In the genomic region with DNA sequence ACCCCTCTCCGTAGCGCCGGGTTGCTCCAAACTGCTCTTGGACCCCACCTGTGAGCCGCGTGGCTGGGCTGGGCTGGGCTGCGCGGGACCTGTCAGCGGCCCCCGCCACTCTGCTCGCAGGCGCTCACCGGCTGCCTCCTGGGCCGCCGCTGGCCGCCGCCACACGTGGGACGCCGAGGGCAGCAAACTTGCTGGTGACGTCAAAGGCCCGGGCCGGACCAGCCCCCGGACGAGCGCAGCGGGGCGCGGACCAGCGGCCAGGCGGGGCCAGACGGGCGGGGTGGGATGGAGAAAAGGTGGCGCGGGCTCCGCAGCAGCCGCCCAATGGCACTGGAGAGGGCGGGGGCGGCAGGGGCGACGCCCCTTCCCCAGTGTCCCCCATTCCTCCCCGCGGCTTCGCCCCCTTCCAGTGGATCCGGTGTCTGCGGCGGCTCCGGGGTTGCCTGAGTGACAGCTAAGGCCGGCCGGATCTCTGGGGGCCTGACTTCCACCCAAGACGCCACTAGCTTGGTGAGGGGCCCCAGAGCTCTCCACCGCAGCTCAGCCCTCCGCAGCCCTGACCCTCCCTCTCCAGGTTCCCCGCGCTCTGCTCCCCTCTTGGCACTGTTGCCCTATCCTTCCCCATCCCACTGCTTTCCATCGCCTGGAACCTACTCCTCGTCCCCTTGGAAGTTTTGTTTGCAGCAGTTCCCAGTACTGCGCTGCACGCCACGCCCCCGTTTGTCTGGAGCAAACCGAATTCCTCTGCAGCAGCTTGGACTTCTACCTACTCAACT, we compare ENCODE assay signal across 1 cellular context.
TF ChIP-seq lines count a peak whose summit lies in the region.

A gene (minus strand): TSS at position 154 of the 776 bp plus-strand sequence. CDS start 800 bp downstream, outside the sequence.

TF ChIP-seq in A549, 52 proteins besides CTCF, POLR2A, EP300 and RAD21 (continued from another document):
- TF ChIP-seq, protein P1, sequence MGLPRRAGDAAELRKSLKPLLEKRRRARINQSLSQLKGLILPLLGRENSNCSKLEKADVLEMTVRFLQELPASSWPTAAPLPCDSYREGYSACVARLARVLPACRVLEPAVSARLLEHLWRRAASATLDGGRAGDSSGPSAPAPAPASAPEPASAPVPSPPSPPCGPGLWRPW (IDR thresholded peaks at IDR 0.05) = no peak
- no peak for TF ChIP-seq EHMT2 (IDR thresholded peaks at IDR 0.05; ENCODE audit: low read depth)
- TF ChIP-seq ZFP36 (IDR thresholded peaks at IDR 0.05; ENCODE audit: borderline replicate concordance, partially characterized antibody) = no peak
- TF ChIP-seq GATA3 (IDR thresholded peaks at IDR 0.05; ENCODE audit: borderline replicate concordance) = no peak
- no peak for TF ChIP-seq NR3C1 (IDR thresholded peaks at IDR 0.05)
- TF ChIP-seq, protein P2, sequence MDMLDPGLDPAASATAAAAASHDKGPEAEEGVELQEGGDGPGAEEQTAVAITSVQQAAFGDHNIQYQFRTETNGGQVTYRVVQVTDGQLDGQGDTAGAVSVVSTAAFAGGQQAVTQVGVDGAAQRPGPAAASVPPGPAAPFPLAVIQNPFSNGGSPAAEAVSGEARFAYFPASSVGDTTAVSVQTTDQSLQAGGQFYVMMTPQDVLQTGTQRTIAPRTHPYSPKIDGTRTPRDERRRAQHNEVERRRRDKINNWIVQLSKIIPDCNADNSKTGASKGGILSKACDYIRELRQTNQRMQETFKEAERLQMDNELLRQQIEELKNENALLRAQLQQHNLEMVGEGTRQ (IDR thresholded peaks at IDR 0.05) = no peak
- TF ChIP-seq SREBF2 (IDR thresholded peaks at IDR 0.05) = no peak
- TF ChIP-seq SMC3 (IDR thresholded peaks at IDR 0.05) = no peak
